ENCODE assay signal across 1 cellular context in the genomic region with DNA sequence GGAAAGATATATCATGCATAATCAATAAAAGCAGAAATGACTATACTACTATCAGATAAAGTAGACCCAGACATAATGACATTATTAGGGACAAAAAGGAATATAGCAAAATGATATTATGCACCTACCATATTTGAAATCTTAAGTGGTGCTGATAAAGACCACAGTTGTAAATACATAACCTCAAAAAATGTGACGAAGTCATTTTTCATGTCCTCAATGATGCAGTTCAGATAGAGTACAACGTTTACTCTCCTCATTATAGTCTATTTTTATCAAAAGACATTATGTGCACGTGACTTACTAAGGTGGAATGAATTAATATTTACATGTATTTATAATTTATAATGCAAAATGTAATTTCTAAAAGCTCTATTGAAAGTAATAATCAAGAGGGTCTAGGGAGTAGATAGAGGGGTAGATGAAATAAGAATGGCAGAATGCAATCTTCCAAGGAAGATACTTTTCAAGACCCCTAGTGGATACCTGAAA.
TF ChIP-seq lines count a peak whose summit lies in the region.

No MANE protein-coding gene starts in this region.

TF ChIP-seq in SK-N-SH, 30 proteins besides CTCF, POLR2A, EP300 and RAD21 (continued from another document):
- TF ChIP-seq, protein P1, sequence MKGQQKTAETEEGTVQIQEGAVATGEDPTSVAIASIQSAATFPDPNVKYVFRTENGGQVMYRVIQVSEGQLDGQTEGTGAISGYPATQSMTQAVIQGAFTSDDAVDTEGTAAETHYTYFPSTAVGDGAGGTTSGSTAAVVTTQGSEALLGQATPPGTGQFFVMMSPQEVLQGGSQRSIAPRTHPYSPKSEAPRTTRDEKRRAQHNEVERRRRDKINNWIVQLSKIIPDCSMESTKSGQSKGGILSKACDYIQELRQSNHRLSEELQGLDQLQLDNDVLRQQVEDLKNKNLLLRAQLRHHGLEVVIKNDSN (IDR thresholded peaks at IDR 0.05; ENCODE audit: borderline replicate concordance, low read depth), result 0 out of 2 replicates have a peak, but pooled peaks have one; percentile 6
